10 cellular contexts compared by ENCODE assay signal in the genomic region with DNA sequence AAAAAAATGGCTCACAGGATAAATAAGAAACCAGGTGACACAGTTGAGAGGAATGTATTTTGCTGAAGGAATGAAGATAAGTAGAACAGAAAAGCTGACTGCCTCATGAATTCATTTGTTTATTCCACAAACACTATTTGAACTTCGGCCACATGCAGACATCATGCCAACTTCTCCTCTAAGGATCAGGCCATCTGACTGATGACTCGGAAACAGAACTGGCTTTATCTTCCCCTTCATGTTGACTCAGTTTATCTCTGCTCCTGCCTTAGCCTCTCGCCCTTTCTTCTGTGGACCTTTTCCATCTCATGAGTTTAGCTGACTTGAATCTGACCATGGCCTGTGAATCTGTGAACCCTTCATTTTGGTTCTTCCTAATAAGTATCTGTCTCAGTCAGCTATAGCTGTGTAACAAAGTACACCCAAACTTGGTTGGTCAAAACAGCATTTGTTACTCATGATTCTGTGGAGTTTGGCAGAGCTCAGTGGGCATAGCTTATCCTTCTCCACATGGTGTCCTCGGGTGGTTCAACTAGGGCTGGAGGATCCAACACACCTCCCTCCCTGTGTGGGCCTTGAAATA. TPM values are rescaled to one million over a fixed set of nuclear protein-coding genes. Genes with fewer than 3 reads are reported as not detected.
A peak's percentile ranks its signal among the peaks of the same experiment; 100 is the strongest.
DNase-seq lines count a peak whose midpoint lies in the region; ATAC-seq, FAIRE-seq and TF ChIP-seq lines count a peak whose summit lies in the region.
"Had no signal": no experiment of that assay in that cellular context is flagged by ENCODE, and none has a peak within 500 bp of the region (broad histone marks: within the 10 kb centered on the region; RNA-seq: fewer than 3 reads in every experiment).

No MANE protein-coding gene starts in this region.

- H3K27me3 ChIP-seq in uterus = no peaks in the 10 kb centered on the region

- no peak overlapping the region for H3K4me3 Mint-ChIP-seq in activated naive CD4-positive, alpha-beta T cell treated with anti-CD3 and anti-CD28 coated beads, Interleukin-2, amount 50 U/mL, for 24 hours
- no peak overlapping the region for H3K4me3 Mint-ChIP-seq in activated naive CD8-positive, alpha-beta T cell treated with anti-CD3 and anti-CD28 coated beads, Interleukin-2, amount 50 U/mL, for 24 hours

- H3K27ac ChIP-seq in kidney (ENCODE audit: low read depth in 2 of 2, low read length in 2 of 2) (peak overlapping the region; percentile 25 to 48), uterus (peak overlapping the region; percentile 29 to 69)

- peak overlapping the region; percentile 92 for H3K27ac Mint-ChIP-seq in activated naive CD4-positive, alpha-beta T cell treated with anti-CD3 and anti-CD28 coated beads, Interleukin-2, amount 50 U/mL, for 24 hours
- H3K27ac Mint-ChIP-seq in activated naive CD8-positive, alpha-beta T cell treated with anti-CD3 and anti-CD28 coated beads, Interleukin-2, amount 50 U/mL, for 24 hours = peak overlapping the region; percentile 78

- TF ChIP-seq CTCF in kidney (IDR thresholded peaks at IDR 0.05; ENCODE audit: borderline replicate concordance, extremely low read depth, insufficient read depth) = no peak
- TF ChIP-seq CTCF in uterus (IDR thresholded peaks at IDR 0.05) = no peak

- intact Hi-C loops in kidney (cut with DNase I) (no loop called here), uterus (cut with DNase I; ENCODE audit: low total_unique reads) (no loop called here)

- no peaks in the 10 kb centered on the region for H3K27me3 Mint-ChIP-seq in activated naive CD4-positive, alpha-beta T cell treated with anti-CD3 and anti-CD28 coated beads, Interleukin-2, amount 50 U/mL, for 24 hours
- H3K27me3 Mint-ChIP-seq in activated naive CD8-positive, alpha-beta T cell treated with anti-CD3 and anti-CD28 coated beads, Interleukin-2, amount 50 U/mL, for 24 hours = no peaks in the 10 kb centered on the region

- ATAC-seq in activated naive CD8-positive, alpha-beta T cell treated with anti-CD3 and anti-CD28 coated beads, Interleukin-2, amount 50 U/mL, for 24 hours = no peak
- ATAC-seq in HG03354 (IDR thresholded peaks at IDR 0.05; ENCODE audit: poor library complexity, severe bottlenecking, unreplicated experiment) (no peak), HG02840 (IDR thresholded peaks at IDR 0.05; ENCODE audit: low FRiP score, unreplicated experiment) (no peak)

- DNase-seq in activated naive CD4-positive, alpha-beta T cell treated with Interleukin-2 at 50 U/mL for 16 hours = no peak
- DNase-seq in activated naive CD8-positive, alpha-beta T cell treated with anti-CD3 and anti-CD28 coated beads, Interleukin-2, amount 50 U/mL, for 24 hours = no peak
- DNase-seq in kidney (no peak), uterus (no peak), NOMO-1 treated with dmso at 0.1 percent for 144 hours (lab: John Stamatoyannopoulos, UW; ENCODE audit: unreplicated experiment) (no peak)
- DNase-seq: DMS 273 treated with DMSO at 0.1 percent for 48 hours, NCI-H510A had no signal

- no peaks in the 10 kb centered on the region for H3K9me3 Mint-ChIP-seq in activated naive CD4-positive, alpha-beta T cell treated with anti-CD3 and anti-CD28 coated beads, Interleukin-2, amount 50 U/mL, for 24 hours
- H3K9me3 Mint-ChIP-seq in activated naive CD8-positive, alpha-beta T cell treated with anti-CD3 and anti-CD28 coated beads, Interleukin-2, amount 50 U/mL, for 24 hours = peaks cover 7% of the 10 kb centered on the region

- H3K4me1 ChIP-seq in kidney (ENCODE audit: control insufficient read depth in 1 of 2, insufficient read depth in 1 of 2, low read depth in 1 of 2, low read length in 2 of 2) (peaks cover 7 to 13% of the 10 kb centered on the region in 2 donors), uterus (peaks cover 0 to 10% of the 10 kb centered on the region in 2 donors)

- H3K9me3 ChIP-seq in kidney (ENCODE audit: control insufficient read depth in 1 of 2, low read length in 2 of 2) = peaks cover 3 to 5% of the 10 kb centered on the region in 2 donors
- no peaks in the 10 kb centered on the region for H3K9me3 ChIP-seq in uterus

- no peak for TF ChIP-seq POLR2A in uterus (IDR thresholded peaks at IDR 0.05)

- H3K4me3 ChIP-seq in kidney (ENCODE audit: low read length in 2 of 2) = no peak overlapping the region
- H3K4me3 ChIP-seq in uterus = no peak overlapping the region

- H3K36me3 ChIP-seq in kidney (ENCODE audit: control insufficient read depth in 1 of 2, insufficient read depth in 2 of 2, low read length in 2 of 2) (no peaks in the 10 kb centered on the region), uterus (no peaks in the 10 kb centered on the region)

- H3K4me1 Mint-ChIP-seq in activated naive CD4-positive, alpha-beta T cell treated with anti-CD3 and anti-CD28 coated beads, Interleukin-2, amount 50 U/mL, for 24 hours = peaks cover 44% of the 10 kb centered on the region
- peaks cover 46% of the 10 kb centered on the region for H3K4me1 Mint-ChIP-seq in activated naive CD8-positive, alpha-beta T cell treated with anti-CD3 and anti-CD28 coated beads, Interleukin-2, amount 50 U/mL, for 24 hours

- no peak for FAIRE-seq in kidney (lab: Jason Lieb, UNC)

- H3K36me3 Mint-ChIP-seq in activated naive CD4-positive, alpha-beta T cell treated with anti-CD3 and anti-CD28 coated beads, Interleukin-2, amount 50 U/mL, for 24 hours = no peaks in the 10 kb centered on the region
- H3K36me3 Mint-ChIP-seq in activated naive CD8-positive, alpha-beta T cell treated with anti-CD3 and anti-CD28 coated beads, Interleukin-2, amount 50 U/mL, for 24 hours (ENCODE audit: low read depth) = peaks cover 8% of the 10 kb centered on the region

- no peak overlapping the region for H3K9ac ChIP-seq in kidney (ENCODE audit: low read length in 2 of 2)

RNA-seq across cellular contexts. Expression of gene GRID1, which starts 44.0 kb away (rescaled TPM):
- total RNA-seq in kidney (1.4 TPM), uterus (1 to 10 TPM in 3 of 4 donors, under 1 TPM in 1; 0.88 to 7.3 (median 4.1) TPM)
- 0.37 TPM for polyA plus RNA-seq in kidney (ENCODE audit: insufficient read depth, low read depth, low replicate concordance)
